Comparison of ENCODE assay signal across 8 cellular contexts in the genomic region with DNA sequence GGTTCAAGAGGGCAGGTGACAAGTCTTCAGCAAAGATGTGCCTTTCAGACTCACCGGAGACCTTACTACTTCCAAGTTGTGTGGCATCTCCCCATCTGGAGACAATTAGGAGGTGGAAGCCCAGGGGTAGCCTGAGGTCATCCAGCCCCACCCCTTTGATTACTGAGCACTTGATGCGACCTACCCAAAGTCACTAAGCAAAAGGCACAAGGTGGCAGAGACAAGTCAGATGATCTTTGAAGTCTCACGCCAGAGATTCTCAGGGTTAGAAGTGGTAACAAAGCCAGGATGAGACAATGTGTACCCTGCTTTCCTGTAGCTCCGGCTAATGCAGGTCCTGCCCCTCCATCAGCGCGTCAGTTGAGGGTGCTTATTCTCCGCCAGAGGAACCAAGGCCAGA. TPM values are rescaled to one million over a fixed set of nuclear protein-coding genes. Genes with fewer than 3 reads are reported as not detected.
DNase-seq lines count a peak whose midpoint lies in the region; ATAC-seq, FAIRE-seq and TF ChIP-seq lines count a peak whose summit lies in the region.

No MANE protein-coding gene starts in this region.

- no peak for ATAC-seq in CD4-positive, CD25-positive, alpha-beta regulatory T cell (ENCODE audit: low read depth in 2 of 2)
- ATAC-seq in GM12878, result no peak
- peak; percentile 22 to 35 (median 32) for ATAC-seq in natural killer cell
- no peak for ATAC-seq in HG03045 (IDR thresholded peaks at IDR 0.05; ENCODE audit: unreplicated experiment)

- no peak for DNase-seq in CD4-positive, CD25-positive, alpha-beta regulatory T cell
- no peak for DNase-seq in GM12878 (ENCODE audit: low read depth, low spot score)
- DNase-seq in natural killer cell, result peak; percentile 36
- no peak for DNase-seq in HCEC 1CT
- DNase-seq in trophoblast cell, result no peak
- no peak for DNase-seq in NCI-H187 (lab: John Stamatoyannopoulos, UW)

- no peak overlapping the region for H2BK120ac ChIP-seq in trophoblast cell (ENCODE audit: insufficient read depth, low read length, poor library complexity)

- no peaks in the 10 kb centered on the region for H4K20me1 ChIP-seq in GM12878 (ENCODE audit: control insufficient read depth, insufficient read depth)

- peak overlapping the region; percentile 70 for H3K27ac ChIP-seq in CD4-positive, CD25-positive, alpha-beta regulatory T cell (ENCODE audit: insufficient read depth, low read length, poor library complexity, severe bottlenecking)
- H3K27ac ChIP-seq in HUES48 (ENCODE audit: low read depth, low read length) (no peak overlapping the region), GM12878 (ENCODE audit: control insufficient read depth, insufficient read depth) (peak overlapping the region; percentile 93), trophoblast cell (ENCODE audit: low read depth, low read length) (no peak overlapping the region)

- H2AFZ ChIP-seq in GM12878 (ENCODE audit: control insufficient read depth, low read depth, low read length) (no peak overlapping the region), trophoblast cell (ENCODE audit: insufficient read depth, low read length, poor library complexity) (no peak overlapping the region)

- no peak overlapping the region for H2BK5ac ChIP-seq in trophoblast cell (ENCODE audit: low read depth, low read length, poor library complexity)

- WGBS in GM12878 (ENCODE audit: insufficient coverage, insufficient replicate concordance, low lambda C conversion rate, missing lambda C conversion rate), result 76% methylated on average over 7 of the region's 7 CpGs
- WGBS in trophoblast cell (ENCODE audit: extremely low coverage, insufficient coverage, insufficient read length), result no CpG with 5 or more reads among the region's 7 CpGs

- peak overlapping the region; percentile 89 to 96 (median 94) for H3K4me3 Mint-ChIP-seq in CD4-positive, CD25-positive, alpha-beta regulatory T cell
- H3K4me3 Mint-ChIP-seq in natural killer cell, result peak overlapping the region; percentile 93

- H3K4me2 ChIP-seq in GM12878 (ENCODE audit: control insufficient read depth, insufficient read depth) (peak overlapping the region; percentile 91), trophoblast cell (ENCODE audit: low read length) (no peak overlapping the region)

- CTCF ChIA-PET in GM12878 (lab: Yijun Ruan, JAX), result interaction anchor here (0.6 to 2.2 kb wide), 10 partner anchors 9 to 377 kb away, joined by 3 to 9 read pairs (median 4); no protein-coding TSS in a partner anchor

- H3K79me2 ChIP-seq in GM12878 (ENCODE audit: control insufficient read depth, insufficient read depth, low read length) (peaks cover 37% of the 10 kb centered on the region), trophoblast cell (ENCODE audit: control insufficient read depth, insufficient read depth, low read length, poor library complexity) (peaks cover 8% of the 10 kb centered on the region)

- H3K9me3 ChIP-seq in CD4-positive, CD25-positive, alpha-beta regulatory T cell (ENCODE audit: control insufficient read depth in 2 of 2, low read length in 2 of 2), result no peaks in the 10 kb centered on the region
- H3K9me3 ChIP-seq in HUES48 (ENCODE audit: control insufficient read depth, insufficient read depth, low read length) (no peaks in the 10 kb centered on the region), GM12878 (replicated peaks; ENCODE audit: control insufficient read depth, insufficient read depth, low read length) (no peaks in the 10 kb centered on the region; the same call in 2 of the 3 replicates), trophoblast cell (ENCODE audit: insufficient read depth, low read depth, low read length) (no peaks in the 10 kb centered on the region)

- peaks cover 23 to 65% (median 41%) of the 10 kb centered on the region in 4 donors for H3K4me1 Mint-ChIP-seq in CD4-positive, CD25-positive, alpha-beta regulatory T cell
- peaks cover 64% of the 10 kb centered on the region in 2 donors for H3K4me1 Mint-ChIP-seq in natural killer cell

- H3K23ac ChIP-seq in trophoblast cell (ENCODE audit: low read length), result no peak overlapping the region

- no peak overlapping the region for H3K4me3 ChIP-seq in CD4-positive, CD25-positive, alpha-beta regulatory T cell (ENCODE audit: low read depth, low read length)
- H3K4me3 ChIP-seq in HUES48 (ENCODE audit: low read depth, low read length) (peak overlapping the region; percentile 76; the same call in 1 of the 2 replicates), GM12878 (peak overlapping the region; percentile 77; the same call in 1 of the 2 replicates), trophoblast cell (ENCODE audit: low read depth, low read length) (no peak overlapping the region)

- H3K36me3 Mint-ChIP-seq in CD4-positive, CD25-positive, alpha-beta regulatory T cell, result peaks cover 4% of the 10 kb centered on the region
- H3K36me3 Mint-ChIP-seq in natural killer cell, result no peaks in the 10 kb centered on the region

- no peak for FAIRE-seq in GM12878 (lab: Jason Lieb, UNC)

- H3K27me3 Mint-ChIP-seq in CD4-positive, CD25-positive, alpha-beta regulatory T cell, result peaks cover 6% of the 10 kb centered on the region
- no peaks in the 10 kb centered on the region for H3K27me3 Mint-ChIP-seq in natural killer cell (ENCODE audit: low read depth in 2 of 2)

- peaks cover 12% of the 10 kb centered on the region for H3K79me1 ChIP-seq in trophoblast cell (ENCODE audit: low read length)

- SMC1A ChIA-PET in GM12878 (lab: Charles Lee; ENCODE audit: uncharacterized antibody, unreplicated experiment), result interaction anchor here (1.0 to 2.4 kb wide), 3 partner anchors 12 to 241 kb away, joined by 3 to 14 read pairs (median 4); no protein-coding TSS in a partner anchor

- H4K12ac ChIP-seq in trophoblast cell (ENCODE audit: low read depth, low read length), result no peak overlapping the region

- peak overlapping the region; percentile 89 to 95 (median 92) for H3K27ac Mint-ChIP-seq in CD4-positive, CD25-positive, alpha-beta regulatory T cell
- H3K27ac Mint-ChIP-seq in natural killer cell, result peak overlapping the region; percentile 93

- TF ChIP-seq RAD21 in GM12878 (IDR thresholded peaks at IDR 0.05; ENCODE audit: insufficient read depth, low read depth, low read length), result no peak

- H2AK5ac ChIP-seq in trophoblast cell (ENCODE audit: low read length), result no peak overlapping the region

- H3K36me3 ChIP-seq in CD4-positive, CD25-positive, alpha-beta regulatory T cell (ENCODE audit: control insufficient read depth, insufficient read depth, low read length), result no peaks in the 10 kb centered on the region
- peaks cover 14% of the 10 kb centered on the region for H3K36me3 ChIP-seq in HUES48 (ENCODE audit: control insufficient read depth, insufficient read depth, low read length)
- no peaks in the 10 kb centered on the region; a peak in 1 of 4 replicates for H3K36me3 ChIP-seq in GM12878 (ENCODE audit: control insufficient read depth in 2 of 2, insufficient read depth in 2 of 2, low read length in 1 of 2)
- H3K36me3 ChIP-seq in trophoblast cell (ENCODE audit: control insufficient read depth in 1 of 2, insufficient read depth in 2 of 2, low read length in 2 of 2), result no peaks in the 10 kb centered on the region

- TF ChIP-seq CTCF in GM12878 (IDR thresholded peaks at IDR 0.05 in 2 of 3, conservative IDR thresholded peaks at IDR 0.05 in 1 of 3; ENCODE audit: control insufficient read depth in 2 of 3, extremely low read depth in 1 of 3, insufficient read depth in 1 of 3, low read depth in 3 of 3, low read length in 3 of 3) (no peak), natural killer cell (IDR thresholded peaks at IDR 0.05) (no peak)

- no peak overlapping the region for H2BK12ac ChIP-seq in trophoblast cell (ENCODE audit: low read length)

- H3K14ac ChIP-seq in trophoblast cell (ENCODE audit: low read length), result no peak overlapping the region

- intact Hi-C loops in GM12878 (cut with micrococcal nuclease; ENCODE audit: unreplicated experiment), result loop anchor here (1.0 to 5.0 kb wide), 5 partner anchors 36 to 378 kb away; no protein-coding TSS in a partner anchor
- intact Hi-C loops in natural killer cell (cut with micrococcal nuclease), result loop anchor here (1.0 to 5.0 kb wide), 5 partner anchors 11 to 284 kb away; no protein-coding TSS in a partner anchor

- H3K18ac ChIP-seq in trophoblast cell (ENCODE audit: low read length), result no peak overlapping the region

- no peak overlapping the region for H4K91ac ChIP-seq in trophoblast cell (ENCODE audit: low read depth, low read length)

- H3K4me1 ChIP-seq in CD4-positive, CD25-positive, alpha-beta regulatory T cell (ENCODE audit: control insufficient read depth, insufficient read depth, low read length, poor library complexity, severe bottlenecking), result peaks cover 25% of the 10 kb centered on the region
- H3K4me1 ChIP-seq in HUES48 (ENCODE audit: control insufficient read depth, insufficient read depth, low read length) (peaks cover 31% of the 10 kb centered on the region), GM12878 (ENCODE audit: control insufficient read depth, insufficient read depth, low read length) (peaks cover 6% of the 10 kb centered on the region), trophoblast cell (ENCODE audit: control insufficient read depth in 1 of 2, insufficient read depth in 2 of 2, low read length in 2 of 2) (peaks cover 4 to 15% of the 10 kb centered on the region in 2 experiments)

- H3K4ac ChIP-seq in trophoblast cell (ENCODE audit: low read depth, low read length), result no peak overlapping the region

- no peaks in the 10 kb centered on the region for H3K9me3 Mint-ChIP-seq in CD4-positive, CD25-positive, alpha-beta regulatory T cell
- H3K9me3 Mint-ChIP-seq in natural killer cell, result no peaks in the 10 kb centered on the region

- TF ChIP-seq EP300 in GM12878 (IDR thresholded peaks at IDR 0.05; ENCODE audit: borderline replicate concordance in 1 of 2, control insufficient read depth in 1 of 2, low read depth in 2 of 2, low read length in 2 of 2), result no peak

- no peak overlapping the region for H4K8ac ChIP-seq in trophoblast cell (ENCODE audit: low read depth, low read length)

- POLR2A ChIA-PET in GM12878 (lab: Charles Lee), result no interaction called here

- BruUV-seq in GM12878 (replicated peaks; lab: Mats Ljungman, UMichigan), result no TSS peak

- H3K9ac ChIP-seq in HUES48 (ENCODE audit: low read depth, low read length) (no peak overlapping the region), GM12878 (ENCODE audit: control insufficient read depth, insufficient read depth, low read length) (peak overlapping the region; percentile 85), trophoblast cell (ENCODE audit: low read length) (no peak overlapping the region)

- TF ChIP-seq POLR2A in GM12878 (IDR thresholded peaks at IDR 0.05; ENCODE audit: low read depth, low read length), result no peak

- RAD21 ChIA-PET in GM12878 (lab: Charles Lee; ENCODE audit: unreplicated experiment), result interaction anchor here (1.0 to 1.6 kb wide), 3 partner anchors 67 to 241 kb away, joined by 3 to 6 read pairs (median 3); no protein-coding TSS in a partner anchor

- no peaks in the 10 kb centered on the region for H3K27me3 ChIP-seq in CD4-positive, CD25-positive, alpha-beta regulatory T cell (ENCODE audit: control insufficient read depth, insufficient read depth, low read length)
- no peaks in the 10 kb centered on the region for H3K27me3 ChIP-seq in HUES48 (ENCODE audit: control insufficient read depth, insufficient read depth, low read length)
- no peaks in the 10 kb centered on the region for H3K27me3 ChIP-seq in GM12878 (replicated peaks in 1 of 2; ENCODE audit: control insufficient read depth in 2 of 2, insufficient read depth in 2 of 2, low read length in 1 of 2)
- no peaks in the 10 kb centered on the region for H3K27me3 ChIP-seq in trophoblast cell (ENCODE audit: insufficient read depth, low read length)

- in situ Hi-C loops in GM12878 (cut with MboI), result no loop called here

RNA-seq across cellular contexts. Expression of a gene that starts 1.4 kb away (rescaled TPM):
- total RNA-seq in CD4-positive, CD25-positive, alpha-beta regulatory T cell, result 203 TPM
- polyA plus RNA-seq in CD4-positive, CD25-positive, alpha-beta regulatory T cell, result 100 to 1,000 TPM; 108 to 126 (median 110) TPM
- 112 and 136 TPM in 2 replicates for total RNA-seq in GM12878 (2013; cell fraction: nucleolus; rRNA removed)
- 41.7 and 42.0 TPM in 2 replicates for total RNA-seq in GM12878 (2014; rRNA removed)
- 32.5 and 33.8 TPM in 2 replicates for total RNA-seq in GM12878 (2014; rRNA removed; fragmentation: Illumina TruSeq; extraction: Trizol)
- total RNA-seq in GM12878 (2021), result 66.1 and 68.9 TPM in 2 replicates
- 19.9 TPM for polyA plus RNA-seq in GM12878 (2011; ENCODE audit: low read depth)
- polyA plus RNA-seq in GM12878 (2011; rRNA removed), result 21.5 and 25.6 TPM in 2 replicates
- 21.5 and 21.7 TPM in 2 replicates for polyA plus RNA-seq in GM12878 (2011; cell fraction: cytosol; rRNA removed)
- polyA plus RNA-seq in GM12878 (2011; cell fraction: nucleus; rRNA removed), result 17.3 and 21.5 TPM in 2 replicates
- 28.8 and 31.2 TPM in 2 replicates for polyA plus RNA-seq in GM12878 (2012)
- polyA plus RNA-seq in GM12878 (2014; fragmentation: Illumina TruSeq; extraction: Trizol), result 43.6 and 46.8 TPM in 2 replicates
- polyA plus RNA-seq in GM12878 (2014; fragmentation: Nextera tagmentation; extraction: Ambion mirVana), result 1 to 10 TPM; 4.5 to 7.1 TPM
- polyA plus RNA-seq in GM12878 (2014; rRNA removed), result 34.5 and 38.4 TPM in 2 replicates
- 10 to 100 TPM; 21.2 to 23.7 TPM for polyA plus RNA-seq in GM12878 (2016; fragmentation: Nextera tagmentation; extraction: Ambion mirVana)
- polyA minus RNA-seq in GM12878 (2011; rRNA and poly(A)+ RNA removed), result 42.8 and 49.2 TPM in 2 replicates
- polyA minus RNA-seq in GM12878 (2011; cell fraction: cytosol; rRNA and poly(A)+ RNA removed), result 15.0 and 20.3 TPM in 2 replicates
- 27.3 and 39.6 TPM in 2 replicates for polyA minus RNA-seq in GM12878 (2011; cell fraction: nucleus; rRNA and poly(A)+ RNA removed)
- 100 to 1,000 TPM; 209 to 216 (median 209) TPM for total RNA-seq in natural killer cell
- polyA plus RNA-seq in trophoblast cell (2013), result 55.1 and 55.6 TPM in 2 replicates

Comparison
In these comparisons a context has a peak if more than half of its experiments do, and no peak if none do; other contexts are left out.
1. ATAC-seq: peak in natural killer cell (3 of 3); none in CD4-positive, CD25-positive, alpha-beta regulatory T cell (0 of 2), GM12878 (single experiment) and HG03045 (single experiment).
2. H3K27ac ChIP-seq: peak in CD4-positive, CD25-positive, alpha-beta regulatory T cell (single experiment) and GM12878 (single experiment); none in HUES48 (single experiment) and trophoblast cell (single experiment).
3. H3K4me3 ChIP-seq: peak in HUES48 (single experiment) and GM12878 (single experiment); none in CD4-positive, CD25-positive, alpha-beta regulatory T cell (single experiment) and trophoblast cell (single experiment).